ENCODE assay signal across 2 cellular contexts in the genomic region with DNA sequence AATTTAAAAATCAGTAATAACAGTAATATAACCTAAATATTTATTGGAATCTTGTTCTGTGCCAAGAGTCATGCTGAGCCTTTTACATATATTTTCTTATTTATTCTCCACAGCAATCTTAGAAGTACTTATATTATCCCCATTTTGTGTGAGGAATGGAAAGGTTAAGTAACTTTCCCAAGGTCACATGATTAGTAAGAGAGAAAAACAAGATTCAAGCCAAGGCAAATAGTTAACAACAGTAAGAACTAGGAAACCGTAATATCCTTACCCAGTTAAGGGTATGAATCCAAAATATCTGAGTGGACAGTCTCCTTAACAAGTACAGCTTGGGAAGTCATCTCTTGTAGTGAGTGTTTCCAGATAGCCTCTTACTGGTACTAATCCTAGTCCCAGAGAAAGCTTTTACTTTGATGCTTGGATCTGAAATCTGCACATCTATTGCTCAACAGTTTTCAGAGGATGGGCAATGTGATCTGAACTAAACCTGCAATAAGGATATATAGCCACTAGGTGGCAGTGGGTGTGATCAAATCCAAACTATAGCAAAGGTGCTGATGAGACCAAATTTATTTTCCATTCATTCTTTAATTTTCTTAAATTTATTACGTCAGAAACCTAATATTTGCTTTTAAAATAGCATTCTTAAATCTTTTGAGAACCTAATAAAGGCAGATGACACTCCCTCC.
TF ChIP-seq lines count a peak whose summit lies in the region.

No MANE protein-coding gene starts in this region.

TF ChIP-seq in Ishikawa, 13 proteins besides CTCF, POLR2A, EP300 and RAD21:
- TF ChIP-seq, protein P1, sequence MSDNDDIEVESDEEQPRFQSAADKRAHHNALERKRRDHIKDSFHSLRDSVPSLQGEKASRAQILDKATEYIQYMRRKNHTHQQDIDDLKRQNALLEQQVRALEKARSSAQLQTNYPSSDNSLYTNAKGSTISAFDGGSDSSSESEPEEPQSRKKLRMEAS (IDR thresholded peaks at IDR 0.05): no peak
- no peak for TF ChIP-seq FOXM1 (IDR thresholded peaks at IDR 0.05; ENCODE audit: borderline replicate concordance, low read depth)
- no peak for TF ChIP-seq CEBPB (IDR thresholded peaks at IDR 0.05)
- TF ChIP-seq EGR1 (IDR thresholded peaks at IDR 0.05): no peak
- no peak for TF ChIP-seq ZBTB7A (IDR thresholded peaks at IDR 0.05; ENCODE audit: low read depth)
- TF ChIP-seq NFIC (IDR thresholded peaks at IDR 0.05): no peak
- TF ChIP-seq YY1 (IDR thresholded peaks at IDR 0.05; ENCODE audit: low read depth): no peak
- TF ChIP-seq, protein P2, sequence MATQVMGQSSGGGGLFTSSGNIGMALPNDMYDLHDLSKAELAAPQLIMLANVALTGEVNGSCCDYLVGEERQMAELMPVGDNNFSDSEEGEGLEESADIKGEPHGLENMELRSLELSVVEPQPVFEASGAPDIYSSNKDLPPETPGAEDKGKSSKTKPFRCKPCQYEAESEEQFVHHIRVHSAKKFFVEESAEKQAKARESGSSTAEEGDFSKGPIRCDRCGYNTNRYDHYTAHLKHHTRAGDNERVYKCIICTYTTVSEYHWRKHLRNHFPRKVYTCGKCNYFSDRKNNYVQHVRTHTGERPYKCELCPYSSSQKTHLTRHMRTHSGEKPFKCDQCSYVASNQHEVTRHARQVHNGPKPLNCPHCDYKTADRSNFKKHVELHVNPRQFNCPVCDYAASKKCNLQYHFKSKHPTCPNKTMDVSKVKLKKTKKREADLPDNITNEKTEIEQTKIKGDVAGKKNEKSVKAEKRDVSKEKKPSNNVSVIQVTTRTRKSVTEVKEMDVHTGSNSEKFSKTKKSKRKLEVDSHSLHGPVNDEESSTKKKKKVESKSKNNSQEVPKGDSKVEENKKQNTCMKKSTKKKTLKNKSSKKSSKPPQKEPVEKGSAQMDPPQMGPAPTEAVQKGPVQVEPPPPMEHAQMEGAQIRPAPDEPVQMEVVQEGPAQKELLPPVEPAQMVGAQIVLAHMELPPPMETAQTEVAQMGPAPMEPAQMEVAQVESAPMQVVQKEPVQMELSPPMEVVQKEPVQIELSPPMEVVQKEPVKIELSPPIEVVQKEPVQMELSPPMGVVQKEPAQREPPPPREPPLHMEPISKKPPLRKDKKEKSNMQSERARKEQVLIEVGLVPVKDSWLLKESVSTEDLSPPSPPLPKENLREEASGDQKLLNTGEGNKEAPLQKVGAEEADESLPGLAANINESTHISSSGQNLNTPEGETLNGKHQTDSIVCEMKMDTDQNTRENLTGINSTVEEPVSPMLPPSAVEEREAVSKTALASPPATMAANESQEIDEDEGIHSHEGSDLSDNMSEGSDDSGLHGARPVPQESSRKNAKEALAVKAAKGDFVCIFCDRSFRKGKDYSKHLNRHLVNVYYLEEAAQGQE (IDR thresholded peaks at IDR 0.05; ENCODE audit: low read depth): no peak
- TF ChIP-seq TAF1 (IDR thresholded peaks at IDR 0.05; ENCODE audit: low read depth): no peak
- TF ChIP-seq TEAD4 (IDR thresholded peaks at IDR 0.05): no peak
- TF ChIP-seq, protein P3, sequence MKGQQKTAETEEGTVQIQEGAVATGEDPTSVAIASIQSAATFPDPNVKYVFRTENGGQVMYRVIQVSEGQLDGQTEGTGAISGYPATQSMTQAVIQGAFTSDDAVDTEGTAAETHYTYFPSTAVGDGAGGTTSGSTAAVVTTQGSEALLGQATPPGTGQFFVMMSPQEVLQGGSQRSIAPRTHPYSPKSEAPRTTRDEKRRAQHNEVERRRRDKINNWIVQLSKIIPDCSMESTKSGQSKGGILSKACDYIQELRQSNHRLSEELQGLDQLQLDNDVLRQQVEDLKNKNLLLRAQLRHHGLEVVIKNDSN (IDR thresholded peaks at IDR 0.05): no peak
- TF ChIP-seq TCF12 (IDR thresholded peaks at IDR 0.05; ENCODE audit: low read depth): no peak
- no peak for TF ChIP-seq CREB1 (IDR thresholded peaks at IDR 0.05; ENCODE audit: low read depth)

TF ChIP-seq in K562, 482 proteins besides CTCF, POLR2A, EP300 and RAD21:
- TF ChIP-seq, protein P4, sequence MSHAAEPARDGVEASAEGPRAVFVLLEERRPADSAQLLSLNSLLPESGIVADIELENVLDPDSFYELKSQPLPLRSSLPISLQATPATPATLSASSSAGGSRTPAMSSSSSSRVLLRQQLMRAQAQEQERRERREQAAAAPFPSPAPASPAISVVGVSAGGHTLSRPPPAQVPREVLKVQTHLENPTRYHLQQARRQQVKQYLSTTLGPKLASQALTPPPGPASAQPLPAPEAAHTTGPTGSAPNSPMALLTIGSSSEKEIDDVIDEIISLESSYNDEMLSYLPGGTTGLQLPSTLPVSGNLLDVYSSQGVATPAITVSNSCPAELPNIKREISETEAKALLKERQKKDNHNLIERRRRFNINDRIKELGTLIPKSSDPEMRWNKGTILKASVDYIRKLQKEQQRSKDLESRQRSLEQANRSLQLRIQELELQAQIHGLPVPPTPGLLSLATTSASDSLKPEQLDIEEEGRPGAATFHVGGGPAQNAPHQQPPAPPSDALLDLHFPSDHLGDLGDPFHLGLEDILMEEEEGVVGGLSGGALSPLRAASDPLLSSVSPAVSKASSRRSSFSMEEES (CRISPR knock-in tag; IDR thresholded peaks at IDR 0.05): peak; percentile 80
- TF ChIP-seq ZNF354B (CRISPR knock-in tag; IDR thresholded peaks at IDR 0.05): no peak
- TF ChIP-seq ZZZ3 (IDR thresholded peaks at IDR 0.05): no peak
- no peak for TF ChIP-seq MYBL2 (IDR thresholded peaks at IDR 0.05; ENCODE audit: low read depth)
- no peak for TF ChIP-seq MYBL2 (CRISPR knock-in tag; IDR thresholded peaks at IDR 0.05; ENCODE audit: borderline replicate concordance)
- TF ChIP-seq, protein P5, sequence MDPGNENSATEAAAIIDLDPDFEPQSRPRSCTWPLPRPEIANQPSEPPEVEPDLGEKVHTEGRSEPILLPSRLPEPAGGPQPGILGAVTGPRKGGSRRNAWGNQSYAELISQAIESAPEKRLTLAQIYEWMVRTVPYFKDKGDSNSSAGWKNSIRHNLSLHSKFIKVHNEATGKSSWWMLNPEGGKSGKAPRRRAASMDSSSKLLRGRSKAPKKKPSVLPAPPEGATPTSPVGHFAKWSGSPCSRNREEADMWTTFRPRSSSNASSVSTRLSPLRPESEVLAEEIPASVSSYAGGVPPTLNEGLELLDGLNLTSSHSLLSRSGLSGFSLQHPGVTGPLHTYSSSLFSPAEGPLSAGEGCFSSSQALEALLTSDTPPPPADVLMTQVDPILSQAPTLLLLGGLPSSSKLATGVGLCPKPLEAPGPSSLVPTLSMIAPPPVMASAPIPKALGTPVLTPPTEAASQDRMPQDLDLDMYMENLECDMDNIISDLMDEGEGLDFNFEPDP (CRISPR knock-in tag; IDR thresholded peaks at IDR 0.05): no peak
- TF ChIP-seq ZKSCAN1 (IDR thresholded peaks at IDR 0.05; ENCODE audit: low read depth, low read length): no peak
- no peak for TF ChIP-seq RFX7 (CRISPR knock-in tag; IDR thresholded peaks at IDR 0.05)
- TF ChIP-seq, protein P6, sequence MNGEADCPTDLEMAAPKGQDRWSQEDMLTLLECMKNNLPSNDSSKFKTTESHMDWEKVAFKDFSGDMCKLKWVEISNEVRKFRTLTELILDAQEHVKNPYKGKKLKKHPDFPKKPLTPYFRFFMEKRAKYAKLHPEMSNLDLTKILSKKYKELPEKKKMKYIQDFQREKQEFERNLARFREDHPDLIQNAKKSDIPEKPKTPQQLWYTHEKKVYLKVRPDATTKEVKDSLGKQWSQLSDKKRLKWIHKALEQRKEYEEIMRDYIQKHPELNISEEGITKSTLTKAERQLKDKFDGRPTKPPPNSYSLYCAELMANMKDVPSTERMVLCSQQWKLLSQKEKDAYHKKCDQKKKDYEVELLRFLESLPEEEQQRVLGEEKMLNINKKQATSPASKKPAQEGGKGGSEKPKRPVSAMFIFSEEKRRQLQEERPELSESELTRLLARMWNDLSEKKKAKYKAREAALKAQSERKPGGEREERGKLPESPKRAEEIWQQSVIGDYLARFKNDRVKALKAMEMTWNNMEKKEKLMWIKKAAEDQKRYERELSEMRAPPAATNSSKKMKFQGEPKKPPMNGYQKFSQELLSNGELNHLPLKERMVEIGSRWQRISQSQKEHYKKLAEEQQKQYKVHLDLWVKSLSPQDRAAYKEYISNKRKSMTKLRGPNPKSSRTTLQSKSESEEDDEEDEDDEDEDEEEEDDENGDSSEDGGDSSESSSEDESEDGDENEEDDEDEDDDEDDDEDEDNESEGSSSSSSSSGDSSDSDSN (IDR thresholded peaks at IDR 0.05; ENCODE audit: borderline replicate concordance in 1 of 2, low read depth in 2 of 2, low read length in 2 of 2): no peak
- no peak for TF ChIP-seq CEBPG (CRISPR knock-in tag; IDR thresholded peaks at IDR 0.05)
- TF ChIP-seq CEBPG (tag; conservative IDR thresholded peaks at IDR 0.05 in 1 of 2, IDR thresholded peaks at IDR 0.05 in 1 of 2): peak; percentile 37 to 49; a peak in 2 of 4 replicates
- TF ChIP-seq POLR3A (IDR thresholded peaks at IDR 0.05; ENCODE audit: borderline replicate concordance, extremely low read depth, insufficient read depth, insufficient read length): no peak
- TF ChIP-seq ESRRB (CRISPR knock-in tag; IDR thresholded peaks at IDR 0.05; ENCODE audit: borderline replicate concordance): no peak
- peak; percentile 54 for TF ChIP-seq CEBPB (tag; IDR thresholded peaks at IDR 0.05)
- TF ChIP-seq, protein P7, sequence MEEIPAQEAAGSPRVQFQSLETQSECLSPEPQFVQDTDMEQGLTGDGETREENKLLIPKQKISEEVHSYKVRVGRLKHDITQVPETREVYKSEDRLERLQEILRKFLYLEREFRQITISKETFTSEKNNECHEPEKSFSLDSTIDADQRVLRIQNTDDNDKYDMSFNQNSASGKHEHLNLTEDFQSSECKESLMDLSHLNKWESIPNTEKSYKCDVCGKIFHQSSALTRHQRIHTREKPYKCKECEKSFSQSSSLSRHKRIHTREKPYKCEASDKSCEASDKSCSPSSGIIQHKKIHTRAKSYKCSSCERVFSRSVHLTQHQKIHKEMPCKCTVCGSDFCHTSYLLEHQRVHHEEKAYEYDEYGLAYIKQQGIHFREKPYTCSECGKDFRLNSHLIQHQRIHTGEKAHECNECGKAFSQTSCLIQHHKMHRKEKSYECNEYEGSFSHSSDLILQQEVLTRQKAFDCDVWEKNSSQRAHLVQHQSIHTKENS (CRISPR knock-in tag; IDR thresholded peaks at IDR 0.05): no peak
- no peak for TF ChIP-seq ZNF165 (CRISPR knock-in tag; IDR thresholded peaks at IDR 0.05; ENCODE audit: borderline replicate concordance)
- TF ChIP-seq BRCA1 (IDR thresholded peaks at IDR 0.05): no peak
- no peak for TF ChIP-seq BRCA1 (CRISPR knock-in tag; IDR thresholded peaks at IDR 0.05)
- no peak for TF ChIP-seq MCM5 (IDR thresholded peaks at IDR 0.05; ENCODE audit: low read depth)
- TF ChIP-seq ZNF124 (CRISPR knock-in tag; IDR thresholded peaks at IDR 0.05): no peak
- no peak for TF ChIP-seq TAF15 (IDR thresholded peaks at IDR 0.05; ENCODE audit: low read depth, low read length)
- TF ChIP-seq, protein P8, sequence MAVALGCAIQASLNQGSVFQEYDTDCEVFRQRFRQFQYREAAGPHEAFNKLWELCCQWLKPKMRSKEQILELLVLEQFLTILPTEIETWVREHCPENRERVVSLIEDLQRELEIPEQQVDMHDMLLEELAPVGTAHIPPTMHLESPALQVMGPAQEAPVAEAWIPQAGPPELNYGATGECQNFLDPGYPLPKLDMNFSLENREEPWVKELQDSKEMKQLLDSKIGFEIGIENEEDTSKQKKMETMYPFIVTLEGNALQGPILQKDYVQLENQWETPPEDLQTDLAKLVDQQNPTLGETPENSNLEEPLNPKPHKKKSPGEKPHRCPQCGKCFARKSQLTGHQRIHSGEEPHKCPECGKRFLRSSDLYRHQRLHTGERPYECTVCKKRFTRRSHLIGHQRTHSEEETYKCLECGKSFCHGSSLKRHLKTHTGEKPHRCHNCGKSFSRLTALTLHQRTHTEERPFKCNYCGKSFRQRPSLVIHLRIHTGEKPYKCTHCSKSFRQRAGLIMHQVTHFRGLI (CRISPR knock-in tag; IDR thresholded peaks at IDR 0.05): no peak
- TF ChIP-seq EWSR1 (IDR thresholded peaks at IDR 0.05; ENCODE audit: borderline replicate concordance, low read depth, partially characterized antibody): no peak
- no peak for TF ChIP-seq FOXJ3 (CRISPR knock-in tag; IDR thresholded peaks at IDR 0.05)
- TF ChIP-seq NELFE (IDR thresholded peaks at IDR 0.05; ENCODE audit: insufficient read depth, insufficient read length): no peak
- no peak for TF ChIP-seq STAG1 (CRISPR knock-in tag; IDR thresholded peaks at IDR 0.05; ENCODE audit: borderline replicate concordance)
- TF ChIP-seq, protein P9, sequence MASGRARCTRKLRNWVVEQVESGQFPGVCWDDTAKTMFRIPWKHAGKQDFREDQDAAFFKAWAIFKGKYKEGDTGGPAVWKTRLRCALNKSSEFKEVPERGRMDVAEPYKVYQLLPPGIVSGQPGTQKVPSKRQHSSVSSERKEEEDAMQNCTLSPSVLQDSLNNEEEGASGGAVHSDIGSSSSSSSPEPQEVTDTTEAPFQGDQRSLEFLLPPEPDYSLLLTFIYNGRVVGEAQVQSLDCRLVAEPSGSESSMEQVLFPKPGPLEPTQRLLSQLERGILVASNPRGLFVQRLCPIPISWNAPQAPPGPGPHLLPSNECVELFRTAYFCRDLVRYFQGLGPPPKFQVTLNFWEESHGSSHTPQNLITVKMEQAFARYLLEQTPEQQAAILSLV (tag; IDR thresholded peaks at IDR 0.05): no peak
